ENCODE assay signal across 10 cellular contexts in the genomic region with DNA sequence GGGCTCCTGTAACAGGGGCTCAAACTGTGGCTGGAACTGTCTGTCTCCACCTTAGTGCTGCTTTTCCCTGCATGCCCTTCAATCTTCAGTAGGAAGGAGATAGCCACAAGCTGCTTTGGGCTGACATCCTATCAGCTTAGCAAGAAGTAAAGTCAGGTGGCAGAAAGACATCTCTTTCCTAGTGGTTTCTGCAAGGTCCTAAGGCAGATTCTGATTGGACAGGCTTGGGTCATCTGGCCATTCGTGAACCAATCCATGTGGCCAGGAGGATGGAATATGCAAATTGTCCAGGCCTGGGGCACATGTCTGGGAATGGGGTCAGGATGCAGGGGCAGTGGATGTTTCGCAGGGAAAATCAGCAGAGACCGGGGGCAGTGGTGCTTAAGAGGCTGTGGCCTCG. TPM values are rescaled to one million over a fixed set of nuclear protein-coding genes. Genes with fewer than 3 reads are reported as not detected.
A peak's percentile ranks its signal among the peaks of the same experiment; 100 is the strongest.
DNase-seq lines count a peak whose midpoint lies in the region; ATAC-seq, FAIRE-seq and TF ChIP-seq lines count a peak whose summit lies in the region.
"Had no signal": no experiment of that assay in that cellular context is flagged by ENCODE, and none has a peak within 500 bp of the region (broad histone marks: within the 10 kb centered on the region; RNA-seq: fewer than 3 reads in every experiment).

No MANE protein-coding gene starts in this region.

- TF ChIP-seq CTCF in NB4 (IDR thresholded peaks at IDR 0.05; ENCODE audit: low read depth, low read length) (no peak), GM12878 (IDR thresholded peaks at IDR 0.05 in 2 of 3, conservative IDR thresholded peaks at IDR 0.05 in 1 of 3; ENCODE audit: control insufficient read depth in 2 of 3, extremely low read depth in 1 of 3, insufficient read depth in 1 of 3, low read depth in 3 of 3, low read length in 3 of 3) (no peak)

- TF ChIP-seq RAD21 in GM12878 (IDR thresholded peaks at IDR 0.05; ENCODE audit: insufficient read depth, low read depth, low read length) = no peak

- peaks cover 17% of the 10 kb centered on the region for H3K79me2 ChIP-seq in GM12878 (ENCODE audit: control insufficient read depth, insufficient read depth, low read length)

- peak; percentile 67 for DNase-seq in G401 (ENCODE audit: low spot score)
- peak; percentile 69 for DNase-seq in NB4 (ENCODE audit: low read depth)
- no peak for DNase-seq in GM12878 (ENCODE audit: low read depth, low spot score)
- DNase-seq in midbrain (lab: John Stamatoyannopoulos, UW) = peak; percentile 31
- DNase-seq in NCI-H1048 (lab: John Stamatoyannopoulos, UW) = no peak
- no peak for DNase-seq in GM03348 (ENCODE audit: low spot score)

- ATAC-seq in GM12878 (peak; percentile 7; the same call in 1 of the 3 replicates), GM18909 (IDR thresholded peaks at IDR 0.05; ENCODE audit: poor library complexity, unreplicated experiment) (no peak), GM21423 (IDR thresholded peaks at IDR 0.05; ENCODE audit: unreplicated experiment) (no peak)

- no TSS peak for BruUV-seq in GM12878 (replicated peaks; lab: Mats Ljungman, UMichigan)

- H2AFZ ChIP-seq in GM12878 (ENCODE audit: control insufficient read depth, low read depth, low read length) = no peak overlapping the region
- H2AFZ ChIP-seq: hepatocyte had no signal

- CTCF ChIA-PET in GM12878 (lab: Yijun Ruan, JAX) = interaction anchor here (1.3 to 2.0 kb wide), 3 partner anchors 16 to 198 kb away, joined by 3 to 5 read pairs (median 4); no protein-coding TSS in a partner anchor

- H3K27me3 ChIP-seq in GM12878 (replicated peaks in 1 of 2; ENCODE audit: control insufficient read depth in 2 of 2, insufficient read depth in 2 of 2, low read length in 1 of 2) = no peaks in the 10 kb centered on the region
- H3K27me3 ChIP-seq: hepatocyte, neutrophil had no signal

- H3K4me3 ChIP-seq in NB4 (ENCODE audit: low read depth, low read length) (no peak overlapping the region), GM12878 (no peak overlapping the region)
- H3K4me3 ChIP-seq: hepatocyte had no signal

- no peaks in the 10 kb centered on the region for H3K9me3 ChIP-seq in GM12878 (replicated peaks; ENCODE audit: control insufficient read depth, insufficient read depth, low read length)
- H3K9me3 ChIP-seq: neutrophil had no signal

- POLR2A ChIA-PET in GM12878 (lab: Charles Lee) = interaction anchor here (0.6 kb wide), 1 partner anchor 33 kb away, joined by 3 read pairs; no protein-coding TSS in a partner anchor

- H3K4me1 ChIP-seq in GM12878 (ENCODE audit: control insufficient read depth, insufficient read depth, low read length) = peaks cover 9% of the 10 kb centered on the region

- no peak overlapping the region for H3K4me2 ChIP-seq in GM12878 (ENCODE audit: control insufficient read depth, insufficient read depth)
- H3K4me2 ChIP-seq: hepatocyte had no signal

- no peak for TF ChIP-seq EP300 in GM12878 (IDR thresholded peaks at IDR 0.05; ENCODE audit: borderline replicate concordance in 1 of 2, control insufficient read depth in 1 of 2, low read depth in 2 of 2, low read length in 2 of 2)

- 83% methylated on average over 4 of the region's 4 CpGs for WGBS in GM12878 (ENCODE audit: insufficient coverage, insufficient replicate concordance, low lambda C conversion rate, missing lambda C conversion rate)

- SMC1A ChIA-PET in GM12878 (lab: Charles Lee; ENCODE audit: uncharacterized antibody, unreplicated experiment) = interaction anchor here (1.1 kb wide), 1 partner anchor 17 kb away, joined by 3 read pairs; no protein-coding TSS in a partner anchor

- intact Hi-C loops in GM12878 (cut with micrococcal nuclease; ENCODE audit: unreplicated experiment) = loop anchor here (10.0 kb wide), 1 partner anchor 84 kb away; no protein-coding TSS in a partner anchor

- no peak for TF ChIP-seq POLR2A in NB4 (IDR thresholded peaks at IDR 0.05; ENCODE audit: extremely low read depth, insufficient read length)
- no peak for TF ChIP-seq POLR2A in GM12878 (IDR thresholded peaks at IDR 0.05; ENCODE audit: low read depth, low read length)

- H3K27ac ChIP-seq in GM12878 (ENCODE audit: control insufficient read depth, insufficient read depth) = no peak overlapping the region
- H3K27ac ChIP-seq: hepatocyte, neutrophil had no signal

- RAD21 ChIA-PET in GM12878 (lab: Charles Lee; ENCODE audit: unreplicated experiment) = interaction anchor here (0.6 kb wide), 1 partner anchor 10 kb away, joined by 3 read pairs; no protein-coding TSS in a partner anchor

- H3K36me3 ChIP-seq in GM12878 (ENCODE audit: control insufficient read depth in 2 of 2, insufficient read depth in 2 of 2, low read length in 1 of 2) = peaks cover 5 to 19% of the 10 kb centered on the region in 2 experiments

- in situ Hi-C loops in G401 (cut with HindIII; ENCODE audit: low sequenced_read_pairs) = no loop called here
- in situ Hi-C loops in GM12878 (cut with MboI) = no loop called here

- no peak overlapping the region for H3K9ac ChIP-seq in GM12878 (ENCODE audit: control insufficient read depth, insufficient read depth, low read length)

- no peaks in the 10 kb centered on the region for H4K20me1 ChIP-seq in GM12878 (ENCODE audit: control insufficient read depth, insufficient read depth)

- FAIRE-seq in GM12878 (lab: Jason Lieb, UNC) = no peak

RNA-seq across cellular contexts. Expression of a gene that starts 5.2 kb away (rescaled TPM):
- 63.7 and 69.2 TPM in 2 replicates for total RNA-seq in G401 (2014; rRNA removed; shearing (Covaris generic))
- total RNA-seq in GM12878 (2013; cell fraction: nucleolus; rRNA removed) = 37.9 and 38.4 TPM in 2 replicates
- total RNA-seq in GM12878 (2014; rRNA removed) (32.8 and 39.6 TPM in 2 replicates), GM12878 (2014; rRNA removed; fragmentation: Illumina TruSeq; extraction: Trizol) (16.3 and 18.9 TPM in 2 replicates), GM12878 (2021) (29.2 and 31.4 TPM in 2 replicates)
- 24.5 TPM for polyA plus RNA-seq in GM12878 (2011; ENCODE audit: low read depth)
- polyA plus RNA-seq in GM12878 (2011; rRNA removed) (15.2 and 19.9 TPM in 2 replicates), GM12878 (2014; fragmentation: Illumina TruSeq; extraction: Trizol) (5.3 and 13.7 TPM in 2 replicates), GM12878 (2014; fragmentation: Nextera tagmentation; extraction: Ambion mirVana) (1 to 10 TPM; 2.3 to 6.4 TPM), GM12878 (2014; rRNA removed) (27.3 and 29.8 TPM in 2 replicates), GM12878 (2016; fragmentation: Nextera tagmentation; extraction: Ambion mirVana) (10 to 100 TPM; 37.4 to 39.9 TPM)
- 29.9 and 37.4 TPM in 2 replicates for polyA plus RNA-seq in GM12878 (2011; cell fraction: cytosol; rRNA removed)
- 20.2 and 21.3 TPM in 2 replicates for polyA plus RNA-seq in GM12878 (2011; cell fraction: nucleus; rRNA removed)
- 16.1 and 17.4 TPM in 2 replicates for polyA plus RNA-seq in GM12878 (2012)
- polyA minus RNA-seq in GM12878 (2011; rRNA and poly(A)+ RNA removed) = 13.3 and 30.4 TPM in 2 replicates
- 9.5 and 9.9 TPM in 2 replicates for polyA minus RNA-seq in GM12878 (2011; cell fraction: cytosol; rRNA and poly(A)+ RNA removed)
- 10.6 and 25.4 TPM in 2 replicates for polyA minus RNA-seq in GM12878 (2011; cell fraction: nucleus; rRNA and poly(A)+ RNA removed)

RNA-seq across cellular contexts. Expression of a gene that starts 5.5 kb away (rescaled TPM):
- 63.1 and 130 TPM in 2 replicates for total RNA-seq in G401 (2014; rRNA removed; shearing (Covaris generic))
- total RNA-seq in GM12878 (2013; cell fraction: nucleolus; rRNA removed) = 71.0 and 82.8 TPM in 2 replicates
- 44.3 and 58.9 TPM in 2 replicates for total RNA-seq in GM12878 (2014; rRNA removed)
- 24.7 and 28.8 TPM in 2 replicates for total RNA-seq in GM12878 (2014; rRNA removed; fragmentation: Illumina TruSeq; extraction: Trizol)
- total RNA-seq in GM12878 (2021) = 94.6 and 115 TPM in 2 replicates
- polyA plus RNA-seq in GM12878 (2011; ENCODE audit: low read depth) = 14.3 TPM
- 37.5 and 73.2 TPM in 2 replicates for polyA plus RNA-seq in GM12878 (2011; rRNA removed)
- 85.9 and 87.1 TPM in 2 replicates for polyA plus RNA-seq in GM12878 (2011; cell fraction: cytosol; rRNA removed)
- polyA plus RNA-seq in GM12878 (2011; cell fraction: nucleus; rRNA removed) = 94.1 and 163 TPM in 2 replicates
- 43.7 and 47.2 TPM in 2 replicates for polyA plus RNA-seq in GM12878 (2012)
- polyA plus RNA-seq in GM12878 (2014; fragmentation: Illumina TruSeq; extraction: Trizol) = 6.2 and 27.9 TPM in 2 replicates
- polyA plus RNA-seq in GM12878 (2014; fragmentation: Nextera tagmentation; extraction: Ambion mirVana) = 1 to 10 TPM; 1.9 to 8.6 TPM
- polyA plus RNA-seq in GM12878 (2014; rRNA removed) = 53.7 and 67.0 TPM in 2 replicates
- 10 to 100 TPM; 69.7 to 71.9 TPM for polyA plus RNA-seq in GM12878 (2016; fragmentation: Nextera tagmentation; extraction: Ambion mirVana)
- 43.9 and 84.0 TPM in 2 replicates for polyA minus RNA-seq in GM12878 (2011; rRNA and poly(A)+ RNA removed)
- polyA minus RNA-seq in GM12878 (2011; cell fraction: cytosol; rRNA and poly(A)+ RNA removed) = 28.2 and 42.1 TPM in 2 replicates
- polyA minus RNA-seq in GM12878 (2011; cell fraction: nucleus; rRNA and poly(A)+ RNA removed) = 34.2 and 48.4 TPM in 2 replicates

RNA-seq across cellular contexts. Expression of a gene that starts 30.5 kb away (rescaled TPM):
- 6.9 and 14.3 TPM in 2 replicates for total RNA-seq in G401 (2014; rRNA removed; shearing (Covaris generic))
- 156 and 161 TPM in 2 replicates for total RNA-seq in GM12878 (2013; cell fraction: nucleolus; rRNA removed)
- total RNA-seq in GM12878 (2014; rRNA removed) = 10.3 and 10.4 TPM in 2 replicates
- 7.0 and 8.0 TPM in 2 replicates for total RNA-seq in GM12878 (2014; rRNA removed; fragmentation: Illumina TruSeq; extraction: Trizol)
- total RNA-seq in GM12878 (2021) = 26.6 and 30.9 TPM in 2 replicates
- 12.0 TPM for polyA plus RNA-seq in GM12878 (2011; ENCODE audit: low read depth)
- 12.8 and 21.7 TPM in 2 replicates for polyA plus RNA-seq in GM12878 (2011; rRNA removed)
- 17.4 and 21.0 TPM in 2 replicates for polyA plus RNA-seq in GM12878 (2011; cell fraction: cytosol; rRNA removed)
- polyA plus RNA-seq in GM12878 (2011; cell fraction: nucleus; rRNA removed) = 204 and 236 TPM in 2 replicates
- 27.0 and 35.5 TPM in 2 replicates for polyA plus RNA-seq in GM12878 (2012)
- 8.3 and 17.1 TPM in 2 replicates for polyA plus RNA-seq in GM12878 (2014; fragmentation: Illumina TruSeq; extraction: Trizol)
- polyA plus RNA-seq in GM12878 (2014; fragmentation: Nextera tagmentation; extraction: Ambion mirVana) = 1 to 10 TPM in 1 of 2 experiments, under 1 TPM in 1; 0.79 to 1.0 TPM
- 24.4 and 26.4 TPM in 2 replicates for polyA plus RNA-seq in GM12878 (2014; rRNA removed)
- polyA plus RNA-seq in GM12878 (2016; fragmentation: Nextera tagmentation; extraction: Ambion mirVana) = 10 to 100 TPM; 22.6 to 24.8 TPM
- 24.0 and 34.6 TPM in 2 replicates for polyA minus RNA-seq in GM12878 (2011; rRNA and poly(A)+ RNA removed)
- polyA minus RNA-seq in GM12878 (2011; cell fraction: cytosol; rRNA and poly(A)+ RNA removed) = 12.4 and 20.2 TPM in 2 replicates
- polyA minus RNA-seq in GM12878 (2011; cell fraction: nucleus; rRNA and poly(A)+ RNA removed) = 41.8 and 67.3 TPM in 2 replicates

RNA-seq across cellular contexts. Expression of a gene that starts 41.2 kb away (rescaled TPM):
- not detected in 2 replicates for total RNA-seq in G401 (2014; rRNA removed; shearing (Covaris generic))
- total RNA-seq in GM12878 (2013; cell fraction: nucleolus; rRNA removed) = 0.39 and 0.44 TPM in 2 replicates
- total RNA-seq in GM12878 (2014; rRNA removed) (not detected in 2 replicates), GM12878 (2014; rRNA removed; fragmentation: Illumina TruSeq; extraction: Trizol) (not detected in 2 replicates), GM12878 (2021) (0.18 TPM in 1 of 2 replicates, not detected in the other)
- polyA plus RNA-seq in GM12878 (2011; ENCODE audit: low read depth) = not detected
- polyA plus RNA-seq in GM12878 (2011; rRNA removed) (not detected in 2 replicates), GM12878 (2014; fragmentation: Illumina TruSeq; extraction: Trizol) (not detected in 2 replicates), GM12878 (2014; fragmentation: Nextera tagmentation; extraction: Ambion mirVana) (not detected), GM12878 (2014; rRNA removed) (not detected in 2 replicates), GM12878 (2016; fragmentation: Nextera tagmentation; extraction: Ambion mirVana) (not detected)
- polyA plus RNA-seq in GM12878 (2011; cell fraction: cytosol; rRNA removed) = 0.07 TPM in 1 of 2 replicates, not detected in the other
- polyA plus RNA-seq in GM12878 (2011; cell fraction: nucleus; rRNA removed) = not detected in 2 replicates
- 0.17 and 0.35 TPM in 2 replicates for polyA plus RNA-seq in GM12878 (2012)
- polyA minus RNA-seq in GM12878 (2011; rRNA and poly(A)+ RNA removed) = not detected in 2 replicates
- polyA minus RNA-seq in GM12878 (2011; cell fraction: cytosol; rRNA and poly(A)+ RNA removed) = not detected in 2 replicates
- not detected in 2 replicates for polyA minus RNA-seq in GM12878 (2011; cell fraction: nucleus; rRNA and poly(A)+ RNA removed)
- total RNA-seq: hepatocyte had no signal
- polyA plus RNA-seq: hepatocyte had no signal

RNA-seq across cellular contexts. Expression of a gene that starts 55.2 kb away (rescaled TPM):
- 3.1 and 3.3 TPM in 2 replicates for total RNA-seq in G401 (2014; rRNA removed; shearing (Covaris generic))
- total RNA-seq in GM12878 (2013; cell fraction: nucleolus; rRNA removed) = 6.7 and 11.6 TPM in 2 replicates
- total RNA-seq in GM12878 (2014; rRNA removed) (1.0 TPM in 1 of 2 replicates, not detected in the other), GM12878 (2014; rRNA removed; fragmentation: Illumina TruSeq; extraction: Trizol) (not detected in 2 replicates), GM12878 (2021) (not detected in 2 replicates)
- polyA plus RNA-seq in GM12878 (2011; ENCODE audit: low read depth) = 0.13 TPM
- polyA plus RNA-seq in GM12878 (2011; rRNA removed) (0.53 and 0.79 TPM in 2 replicates), GM12878 (2014; fragmentation: Illumina TruSeq; extraction: Trizol) (not detected in 2 replicates), GM12878 (2014; fragmentation: Nextera tagmentation; extraction: Ambion mirVana) (not detected), GM12878 (2014; rRNA removed) (0.04 TPM in 1 of 2 replicates, not detected in the other), GM12878 (2016; fragmentation: Nextera tagmentation; extraction: Ambion mirVana) (under 1 TPM; 0.12 to 0.25 TPM)
- 0.84 and 0.88 TPM in 2 replicates for polyA plus RNA-seq in GM12878 (2011; cell fraction: cytosol; rRNA removed)
- polyA plus RNA-seq in GM12878 (2011; cell fraction: nucleus; rRNA removed) = 1.8 and 3.5 TPM in 2 replicates
- polyA plus RNA-seq in GM12878 (2012) = 0.24 and 0.31 TPM in 2 replicates
- polyA minus RNA-seq in GM12878 (2011; rRNA and poly(A)+ RNA removed) = 0.22 and 1.2 TPM in 2 replicates
- polyA minus RNA-seq in GM12878 (2011; cell fraction: cytosol; rRNA and poly(A)+ RNA removed) = 0.42 TPM in 1 of 2 replicates, not detected in the other
- 0.48 and 1.1 TPM in 2 replicates for polyA minus RNA-seq in GM12878 (2011; cell fraction: nucleus; rRNA and poly(A)+ RNA removed)
- total RNA-seq: hepatocyte had no signal

Comparison
In these comparisons a context has a peak if more than half of its experiments do, and no peak if none do; other contexts are left out.
1. DNase-seq: peak in G401 (single experiment), NB4 (single experiment) and midbrain (single experiment); none in GM12878 (single experiment), NCI-H1048 (single experiment) and GM03348 (single experiment).